In genomic region chr3:32374788-32375595, GRCh38 we compare ENCODE assay signal across 9 cellular contexts. TPM values are rescaled to one million over a fixed set of nuclear protein-coding genes. Genes with fewer than 3 reads are reported as not detected.
DNase-seq lines count a peak whose midpoint lies in the region; ATAC-seq and TF ChIP-seq lines count a peak whose summit lies in the region.
"Had no signal": no experiment of that assay in that cellular context is flagged by ENCODE, and none has a peak within 500 bp of the region (broad histone marks: within the 10 kb centered on the region; RNA-seq: fewer than 3 reads in every experiment).

No MANE protein-coding gene starts in this region.

- peak; percentile 58; the same call in 2 of the 3 replicates for ATAC-seq in DND-41 (ENCODE audit: insufficient read depth, low read depth)
- ATAC-seq in GM21786 (IDR thresholded peaks at IDR 0.05; ENCODE audit: unreplicated experiment), result peak; percentile 72
- peak; percentile 86 for ATAC-seq in WTC11
- ATAC-seq in left lobe of liver, result peak; percentile 85
- ATAC-seq in GM21619 (IDR thresholded peaks at IDR 0.05; ENCODE audit: unreplicated experiment), result no peak

- H3K27ac ChIP-seq in DND-41 (ENCODE audit: low read length), result peak overlapping the region; percentile 37

- CTCF ChIA-PET in WTC11 (lab: Charles Lee), result interaction anchor here (0.5 to 7.6 kb wide), 56 partner anchors 8 to 329 kb away, joined by 3 to 117 read pairs (median 5); partner anchors contain the start of genes CMTM7 and GPD1L

- no peaks in the 10 kb centered on the region for H3K27me3 Mint-ChIP-seq in WTC11 (ENCODE audit: low read depth)
- H3K27me3 Mint-ChIP-seq: dendritic cell treated with granulocyte-macrophage colony-stimulating factor and Interleukin-4, amounts not matched to agents 40 ng/mL and 50 ng/mL, for 4 days had no signal

- H3K4me1 Mint-ChIP-seq in WTC11, result peaks cover 5% of the 10 kb centered on the region

- no peaks in the 10 kb centered on the region for H3K9me3 Mint-ChIP-seq in WTC11
- H3K9me3 Mint-ChIP-seq: dendritic cell treated with granulocyte-macrophage colony-stimulating factor and Interleukin-4, amounts not matched to agents 40 ng/mL and 50 ng/mL, for 4 days had no signal

- H3K36me3 Mint-ChIP-seq in WTC11, result no peaks in the 10 kb centered on the region

- H3K4me3 Mint-ChIP-seq in WTC11, result no peak overlapping the region
- H3K4me3 Mint-ChIP-seq: dendritic cell treated with granulocyte-macrophage colony-stimulating factor and Interleukin-4, amounts not matched to agents 40 ng/mL and 50 ng/mL, for 4 days had no signal

- no peak overlapping the region for H3K4me2 ChIP-seq in DND-41 (ENCODE audit: insufficient read depth, low read length)

- peaks cover 33% of the 10 kb centered on the region for H3K4me1 ChIP-seq in DND-41 (ENCODE audit: insufficient read depth, low read length)

- peak overlapping the region; percentile 49; the same call in 1 of the 2 replicates for H2AFZ ChIP-seq in DND-41 (ENCODE audit: low read depth, low read length)

- TF ChIP-seq CTCF in DND-41 (IDR thresholded peaks at IDR 0.05; ENCODE audit: borderline replicate concordance, extremely low read depth, low read length, poor library complexity, severe bottlenecking), result peak; percentile 71
- TF ChIP-seq CTCF in WTC11 (IDR thresholded peaks at IDR 0.05), result peak; percentile 67

- H3K79me2 ChIP-seq in DND-41 (ENCODE audit: insufficient read depth, low read length), result no peaks in the 10 kb centered on the region

- no peaks in the 10 kb centered on the region for H3K36me3 ChIP-seq in DND-41 (ENCODE audit: insufficient read depth, low read length)

- peak; percentile 75 for DNase-seq in DND-41
- DNase-seq in NCI-H1105 treated with DMSO at 0.1 percent for 48 hours (lab: John Stamatoyannopoulos, UW), result peak; percentile 44
- peak; percentile 54 for DNase-seq in WTC11 (ENCODE audit: low spot score)
- DNase-seq in cerebellar cortex (ENCODE audit: low spot score), result peak; percentile 89
- DNase-seq in left lobe of liver (ENCODE audit: low spot score), result peak; percentile 53
- peak; percentile 24 for DNase-seq in stimulated activated CD8-positive, alpha-beta memory T cell treated with anti-CD3 and anti-CD28 coated beads, Interleukin-12 subunit alpha, Interleukin-12 subunit beta, amount 100 ng/mL, for 4 hours (ENCODE audit: low read depth)

- peak overlapping the region; percentile 66; the same call in 1 of the 2 replicates for H3K27ac Mint-ChIP-seq in WTC11
- H3K27ac Mint-ChIP-seq: dendritic cell treated with granulocyte-macrophage colony-stimulating factor and Interleukin-4, amounts not matched to agents 40 ng/mL and 50 ng/mL, for 4 days had no signal

- no peaks in the 10 kb centered on the region for H3K27me3 ChIP-seq in DND-41 (ENCODE audit: insufficient read depth, low read length, poor library complexity)

- H4K20me1 ChIP-seq in DND-41 (ENCODE audit: insufficient read depth, low read length), result no peaks in the 10 kb centered on the region

- no peak overlapping the region for H3K9ac ChIP-seq in DND-41 (ENCODE audit: low read depth, low read length)

- no peaks in the 10 kb centered on the region for H3K9me3 ChIP-seq in DND-41 (ENCODE audit: insufficient read depth, low read length, severe bottlenecking)

- no peak overlapping the region for H3K4me3 ChIP-seq in DND-41 (ENCODE audit: low read depth in 1 of 2, low read length in 2 of 2)

- POLR2A ChIA-PET in WTC11 (lab: Charles Lee), result interaction anchor here (0.5 to 0.7 kb wide), 2 partner anchors 19 to 671 kb away, joined by 3 to 5 read pairs; no protein-coding TSS in a partner anchor

TF ChIP-seq in WTC11, 78 proteins besides CTCF, POLR2A, EP300 and RAD21:
- TF ChIP-seq FOXJ3 (CRISPR knock-in tag; IDR thresholded peaks at IDR 0.05; ENCODE audit: borderline replicate concordance), result no peak
- no peak for TF ChIP-seq ATF6 (CRISPR knock-in tag; IDR thresholded peaks at IDR 0.05)
- no peak for TF ChIP-seq MAX (CRISPR knock-in tag; IDR thresholded peaks at IDR 0.05)
- TF ChIP-seq SP1 (CRISPR knock-in tag; conservative IDR thresholded peaks at IDR 0.05), result no peak
- no peak for TF ChIP-seq E2F1 (CRISPR knock-in tag; IDR thresholded peaks at IDR 0.05)
- no peak for TF ChIP-seq TEAD1 (CRISPR knock-in tag; IDR thresholded peaks at IDR 0.05)
- no peak for TF ChIP-seq TP53 (CRISPR knock-in tag; IDR thresholded peaks at IDR 0.05)
- TF ChIP-seq EMX1 (CRISPR knock-in tag; IDR thresholded peaks at IDR 0.05), result no peak
- TF ChIP-seq PREB (CRISPR knock-in tag; IDR thresholded peaks at IDR 0.05; ENCODE audit: borderline replicate concordance), result no peak
- no peak for TF ChIP-seq ZNF219 (CRISPR knock-in tag; IDR thresholded peaks at IDR 0.05; ENCODE audit: borderline replicate concordance)
- TF ChIP-seq JUN (CRISPR knock-in tag; IDR thresholded peaks at IDR 0.05), result no peak
- no peak for TF ChIP-seq ZNF423 (CRISPR knock-in tag; IDR thresholded peaks at IDR 0.05)
- no peak for TF ChIP-seq TCF7 (CRISPR knock-in tag; IDR thresholded peaks at IDR 0.05; ENCODE audit: low read depth)
- TF ChIP-seq KAT7 (CRISPR knock-in tag; IDR thresholded peaks at IDR 0.05; ENCODE audit: borderline replicate concordance), result no peak
- TF ChIP-seq E2F4 (CRISPR knock-in tag; IDR thresholded peaks at IDR 0.05; ENCODE audit: borderline replicate concordance, low read depth), result no peak

RNA-seq across cellular contexts. Expression of gene CMTM7, which starts 16.7 kb away (rescaled TPM):
- total RNA-seq in WTC11 (2021) (19.9 to 24.0 TPM (median 23.4 TPM) in 3 replicates), left lobe of liver (3.6 TPM)

Comparison
In these comparisons a context has a peak if more than half of its experiments do, and no peak if none do; other contexts are left out.
1. DNase-seq: peak in every context shown above with its lines; median percentile 89 in cerebellar cortex; 75 in DND-41; 54 in WTC11; 53 in left lobe of liver; 44 in NCI-H1105 treated with DMSO at 0.1 percent for 48 hours; 24 in stimulated activated CD8-positive, alpha-beta memory T cell treated with anti-CD3 and anti-CD28 coated beads, Interleukin-12 subunit alpha, Interleukin-12 subunit beta, amount 100 ng/mL, for 4 hours.